Comparison of ENCODE assay signal across 9 cellular contexts in genomic region chr1:147515046-147515869, GRCh38. TPM values are rescaled to one million over a fixed set of nuclear protein-coding genes. Genes with fewer than 3 reads are reported as not detected.
DNase-seq lines count a peak whose midpoint lies in the region; ATAC-seq and TF ChIP-seq lines count a peak whose summit lies in the region.
"Had no signal": no experiment of that assay in that cellular context is flagged by ENCODE, and none has a peak within 500 bp of the region (broad histone marks: within the 10 kb centered on the region; RNA-seq: fewer than 3 reads in every experiment).

No MANE protein-coding gene starts in this region.

- ATAC-seq in activated T-cell treated with anti-CD3 and anti-CD28 coated beads, Interleukin-2, amount 50 U/mL, for 4 hours = peak; percentile 70 to 76
- ATAC-seq in aorta (ENCODE audit: low FRiP score) = no peak

- no peak overlapping the region for H3K4me3 Mint-ChIP-seq in activated T-cell treated with anti-CD3 and anti-CD28 coated beads, Interleukin-2, amount 50 U/mL, for 4 hours
- H3K4me3 Mint-ChIP-seq: CD8-positive, alpha-beta memory T cell had no signal

- H3K27me3 Mint-ChIP-seq in activated T-cell treated with anti-CD3 and anti-CD28 coated beads, Interleukin-2, amount 50 U/mL, for 4 hours (ENCODE audit: low read depth) = no peaks in the 10 kb centered on the region

- no peaks in the 10 kb centered on the region for H3K36me3 Mint-ChIP-seq in activated T-cell treated with anti-CD3 and anti-CD28 coated beads, Interleukin-2, amount 50 U/mL, for 4 hours (ENCODE audit: insufficient read depth)

- no peaks in the 10 kb centered on the region for H3K4me1 ChIP-seq in Peyer's patch
- H3K4me1 ChIP-seq in aorta (ENCODE audit: control insufficient read depth in 1 of 2, insufficient read depth in 2 of 2, low read length in 2 of 2) = no peaks in the 10 kb centered on the region

- no peak overlapping the region for H3K27ac ChIP-seq in Peyer's patch
- H3K27ac ChIP-seq in aorta (ENCODE audit: low read depth in 1 of 2, low read length in 2 of 2) = no peak overlapping the region

- WGBS in aorta, 2 donors = 60 to 61% methylated on average over 5 of the region's 5 CpGs

- TF ChIP-seq CTCF in Peyer's patch (IDR thresholded peaks at IDR 0.05) (peak in 4 of 6 experiments; percentile 14 to 56 (median 46)), fibroblast of the aortic adventitia (IDR thresholded peaks at IDR 0.05; ENCODE audit: insufficient read depth, low read length) (no peak)

- H3K4me3 ChIP-seq in Peyer's patch (no peak overlapping the region), fibroblast of the aortic adventitia (ENCODE audit: low read depth, low read length) (no peak overlapping the region), skeletal muscle cell (ENCODE audit: low read depth, low read length) (no peak overlapping the region), aorta (ENCODE audit: low read length in 2 of 2) (no peak overlapping the region)

- H3K27me3 ChIP-seq in Peyer's patch = no peaks in the 10 kb centered on the region
- no peaks in the 10 kb centered on the region for H3K27me3 ChIP-seq in aorta (ENCODE audit: control insufficient read depth in 1 of 2, insufficient read depth in 2 of 2, low read length in 1 of 2)

- intact Hi-C loops in aorta (cut with DNase I) = no loop called here

- no peaks in the 10 kb centered on the region for H3K9me3 ChIP-seq in Peyer's patch
- no peaks in the 10 kb centered on the region for H3K9me3 ChIP-seq in aorta (ENCODE audit: control insufficient read depth, low read length)

- H3K9me3 Mint-ChIP-seq in activated T-cell treated with anti-CD3 and anti-CD28 coated beads, Interleukin-2, amount 50 U/mL, for 4 hours = no peaks in the 10 kb centered on the region
- H3K9me3 Mint-ChIP-seq: CD8-positive, alpha-beta memory T cell had no signal

- no peak for TF ChIP-seq POLR2A in Peyer's patch (IDR thresholded peaks at IDR 0.05)

- peaks cover 7% of the 10 kb centered on the region for H3K4me1 Mint-ChIP-seq in activated T-cell treated with anti-CD3 and anti-CD28 coated beads, Interleukin-2, amount 50 U/mL, for 4 hours (ENCODE audit: low read depth)

- H3K36me3 ChIP-seq in Peyer's patch (no peaks in the 10 kb centered on the region), aorta (ENCODE audit: control insufficient read depth in 1 of 2, insufficient read depth in 2 of 2, low read length in 1 of 2) (no peaks in the 10 kb centered on the region)

- DNase-seq in activated T-cell treated with anti-CD3 and anti-CD28 coated beads, Interleukin-2, amount 50 U/mL, for 4 hours = no peak
- no peak for DNase-seq in activated T-cell treated with anti-CD3 and anti-CD28 coated beads, Interleukin-2, amount 50 U/mL, for 48 hours
- DNase-seq in Peyer's patch = no peak
- peak; percentile 41 for DNase-seq in fibroblast of the aortic adventitia (ENCODE audit: low read depth)
- DNase-seq in skeletal muscle cell (ENCODE audit: low read depth) = peak; percentile 34
- no peak for DNase-seq in anterior cingulate cortex (lab: John Stamatoyannopoulos, UW)
- DNase-seq in aorta = no peak
- no peak for DNase-seq in activated effector memory CD4-positive, alpha-beta T cell treated with anti-CD3 and anti-CD28 coated beads, Interleukin-2, amount 50 U/mL, for 16 hours

RNA-seq across cellular contexts. Expression of gene BCL9, which starts 26.0 kb away (rescaled TPM):
- total RNA-seq in activated T-cell treated with anti-CD3 and anti-CD28 coated beads, Interleukin-2, amount 50 U/mL, for 4 hours = 10 to 100 TPM; 31.2 to 43.1 (median 42.6) TPM
- total RNA-seq in Peyer's patch (10 to 100 TPM in 3 of 4 donors, 1 to 10 TPM in 1; 5.0 to 14.3 (median 13.4) TPM), fibroblast of the aortic adventitia (ENCODE audit: low replicate concordance) (1.6 and 8.9 TPM in 2 replicates), aorta (10 to 100 TPM; 20.5 to 28.9 TPM)
- 1 to 10 TPM; 4.6 to 5.1 TPM for polyA plus RNA-seq in aorta

Comparison
In these comparisons a context has a peak if more than half of its experiments do, and no peak if none do; other contexts are left out.
1. DNase-seq: peak in fibroblast of the aortic adventitia (single experiment) and skeletal muscle cell (single experiment); none in activated T-cell treated with anti-CD3 and anti-CD28 coated beads, Interleukin-2, amount 50 U/mL, for 4 hours (single experiment), activated T-cell treated with anti-CD3 and anti-CD28 coated beads, Interleukin-2, amount 50 U/mL, for 48 hours (0 of 2), Peyer's patch (0 of 3), anterior cingulate cortex (0 of 58), aorta (0 of 2) and activated effector memory CD4-positive, alpha-beta T cell treated with anti-CD3 and anti-CD28 coated beads, Interleukin-2, amount 50 U/mL, for 16 hours (single experiment).